13 cellular contexts compared by ENCODE assay signal in the genomic region with DNA sequence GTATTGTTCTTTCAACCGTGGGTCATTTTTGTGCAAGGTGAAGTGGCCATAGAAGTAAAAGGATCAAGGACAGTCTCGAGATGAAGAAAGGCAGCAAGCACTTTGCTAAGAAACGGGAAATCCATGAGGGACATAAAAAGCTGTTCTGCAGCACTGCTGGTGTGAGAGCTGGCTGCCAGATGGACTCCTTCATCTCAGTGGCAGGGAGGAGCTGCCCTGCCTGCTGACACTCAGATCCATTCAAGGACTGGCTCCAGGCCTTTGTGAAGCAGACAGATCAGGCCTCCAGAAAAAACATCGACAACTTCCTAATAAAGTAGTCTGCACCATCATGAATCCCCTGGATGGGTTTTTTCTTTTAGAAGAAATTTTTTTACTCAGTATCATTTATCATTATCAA. TPM values are rescaled to one million over a fixed set of nuclear protein-coding genes. Genes with fewer than 3 reads are reported as not detected.
DNase-seq lines count a peak whose midpoint lies in the region; ATAC-seq and TF ChIP-seq lines count a peak whose summit lies in the region.
"Had no signal": no experiment of that assay in that cellular context is flagged by ENCODE, and none has a peak within 500 bp of the region (broad histone marks: within the 10 kb centered on the region; RNA-seq: fewer than 3 reads in every experiment).

No MANE protein-coding gene starts in this region.

- no peak overlapping the region for H3K4me3 Mint-ChIP-seq in CD4-positive, alpha-beta memory T cell
- H3K4me3 Mint-ChIP-seq in activated B cell treated with CpG ODN at 0.5 μM for 24 hours (no peak overlapping the region), GM23338 (no peak overlapping the region)
- H3K4me3 Mint-ChIP-seq: activated CD4-positive, alpha-beta T cell treated with anti-CD3 and anti-CD28 coated beads, Interleukin-2, amount 10 ng/mL, durations not matched to agents 24 days and 14 days had no signal

- intact Hi-C loops in CD4-positive, alpha-beta memory T cell (cut with micrococcal nuclease): no loop called here
- intact Hi-C loops in activated B cell treated with CpG ODN at 0.5 μM for 24 hours (cut with micrococcal nuclease) (no loop called here), heart left ventricle (cut with DNase I) (loop anchor here in 1 of 10 donors (10.0 kb wide), 1 partner anchor 282 kb away; no protein-coding TSS in a partner anchor)

- no peak overlapping the region for H2AFZ ChIP-seq in GM23338
- H2AFZ ChIP-seq: GM23248 had no signal

- no peaks in the 10 kb centered on the region for H3K9me3 ChIP-seq in CD4-positive, alpha-beta memory T cell (ENCODE audit: control insufficient read depth in 1 of 2, low read length in 2 of 2)
- H3K9me3 ChIP-seq in heart left ventricle: no peaks in the 10 kb centered on the region
- H3K9me3 ChIP-seq: neutrophil had no signal

- peaks cover 6% of the 10 kb centered on the region; the same call in 1 of the 2 replicates for H4K20me1 ChIP-seq in GM23338 (replicated peaks; ENCODE audit: insufficient read depth)

- H3F3A ChIP-seq in GM23338 (replicated peaks; ENCODE audit: low read depth): peaks cover 14% of the 10 kb centered on the region; the same call in 1 of the 2 replicates

- H3K4me1 Mint-ChIP-seq in CD4-positive, alpha-beta memory T cell: peaks cover 0 to 3% (median under 1%) of the 10 kb centered on the region in 4 donors
- H3K4me1 Mint-ChIP-seq in activated B cell treated with CpG ODN at 0.5 μM for 24 hours (no peaks in the 10 kb centered on the region), GM23338 (no peaks in the 10 kb centered on the region)

- no peak for DNase-seq in CD4-positive, alpha-beta memory T cell
- DNase-seq in activated B cell treated with CpG ODN at 0.5 μM for 24 hours (no peak), heart left ventricle (peak in 3 of 5 donors; percentile 20 to 60 (median 40)), pons (ENCODE audit: low spot score) (peak; percentile 34), SW 1271 (lab: John Stamatoyannopoulos, UW) (no peak), GM23338 (ENCODE audit: low spot score) (no peak)
- DNase-seq: activated CD4-positive, alpha-beta T cell treated with anti-CD3 and anti-CD28 coated beads, Interleukin-2, amount 10 ng/mL, durations not matched to agents 24 days and 14 days; foreskin melanocyte; GM23248; NCI-H2029 treated with DMSO at 0.1 percent for 48 hours had no signal

- no peak for ATAC-seq in activated B cell treated with CpG ODN at 0.5 μM for 24 hours (ENCODE audit: low read depth)
- ATAC-seq in heart left ventricle: peak in 3 of 4 donors; percentile 35 to 52 (median 52)
- no peak for ATAC-seq in HG03457 (IDR thresholded peaks at IDR 0.05; ENCODE audit: unreplicated experiment)
- no peak for ATAC-seq in GM23338

- no peaks in the 10 kb centered on the region for H3K79me2 ChIP-seq in GM23338 (replicated peaks; ENCODE audit: insufficient read depth)

- H3K9me2 ChIP-seq in GM23338 (ENCODE audit: insufficient read depth): no peaks in the 10 kb centered on the region

- no peaks in the 10 kb centered on the region for H3K27me3 Mint-ChIP-seq in CD4-positive, alpha-beta memory T cell
- H3K27me3 Mint-ChIP-seq in activated B cell treated with CpG ODN at 0.5 μM for 24 hours (no peaks in the 10 kb centered on the region), GM23338 (ENCODE audit: insufficient read depth, low read depth, poor library complexity) (peaks cover 2% of the 10 kb centered on the region)
- H3K27me3 Mint-ChIP-seq: activated CD4-positive, alpha-beta T cell treated with anti-CD3 and anti-CD28 coated beads, Interleukin-2, amount 10 ng/mL, durations not matched to agents 24 days and 14 days had no signal

- POLR2A ChIA-PET in CD4-positive, alpha-beta memory T cell (lab: Charles Lee; ENCODE audit: partially characterized antibody): interaction anchor here (1.6 kb wide), 1 partner anchor 8 kb away, joined by 5 read pairs; no protein-coding TSS in a partner anchor
- POLR2A ChIA-PET in activated B cell treated with CpG ODN at 0.5 μM for 24 hours (lab: Charles Lee): interaction anchor here (0.7 kb wide), 1 partner anchor 127 kb away, joined by 3 read pairs; no protein-coding TSS in a partner anchor

- H3K9me3 Mint-ChIP-seq in CD4-positive, alpha-beta memory T cell: no peaks in the 10 kb centered on the region
- H3K9me3 Mint-ChIP-seq in activated B cell treated with CpG ODN at 0.5 μM for 24 hours (no peaks in the 10 kb centered on the region), GM23338 (no peaks in the 10 kb centered on the region)
- H3K9me3 Mint-ChIP-seq: activated CD4-positive, alpha-beta T cell treated with anti-CD3 and anti-CD28 coated beads, Interleukin-2, amount 10 ng/mL, durations not matched to agents 24 days and 14 days had no signal

- H3K4me3 ChIP-seq in CD4-positive, alpha-beta memory T cell (ENCODE audit: low read length in 2 of 2): no peak overlapping the region
- H3K4me3 ChIP-seq in heart left ventricle (no peak overlapping the region), GM23338 (no peak overlapping the region)
- H3K4me3 ChIP-seq: GM23248 had no signal

- CTCF ChIA-PET in CD4-positive, alpha-beta memory T cell (lab: Charles Lee; ENCODE audit: partially characterized antibody): interaction anchor here (4.5 kb wide), 1 partner anchor 16 kb away, joined by 19 read pairs; no protein-coding TSS in a partner anchor
- CTCF ChIA-PET in activated B cell treated with CpG ODN at 0.5 μM for 24 hours (lab: Charles Lee): interaction anchor here (0.7 to 1.0 kb wide), 2 partner anchors 17 to 245 kb away, joined by 3 read pairs; no protein-coding TSS in a partner anchor

- H3K4me1 ChIP-seq in CD4-positive, alpha-beta memory T cell (ENCODE audit: insufficient read depth, low read length): no peaks in the 10 kb centered on the region
- H3K4me1 ChIP-seq in heart left ventricle: peaks cover 0 to 28% (median 0%) of the 10 kb centered on the region in 12 donors
- H3K4me1 ChIP-seq in GM23338 (ENCODE audit: insufficient read depth): no peaks in the 10 kb centered on the region

- TF ChIP-seq CTCF in activated B cell treated with CpG ODN at 0.5 μM for 24 hours (IDR thresholded peaks at IDR 0.05) (no peak), heart left ventricle (IDR thresholded peaks at IDR 0.05) (no peak), GM23338 (conservative IDR thresholded peaks at IDR 0.05; ENCODE audit: low read depth in 2 of 2) (no peak)

- no peaks in the 10 kb centered on the region for H3K27me3 ChIP-seq in CD4-positive, alpha-beta memory T cell (ENCODE audit: insufficient read depth, low read length)
- no peaks in the 10 kb centered on the region for H3K27me3 ChIP-seq in heart left ventricle
- H3K27me3 ChIP-seq in GM23338 (ENCODE audit: insufficient read depth): no peaks in the 10 kb centered on the region
- H3K27me3 ChIP-seq: neutrophil had no signal

- peaks cover 93% of the 10 kb centered on the region for H3K36me3 ChIP-seq in CD4-positive, alpha-beta memory T cell (ENCODE audit: insufficient read depth, low read length)
- peaks cover 0 to 100% (median 100%) of the 10 kb centered on the region in 9 donors for H3K36me3 ChIP-seq in heart left ventricle
- peaks cover 74% of the 10 kb centered on the region for H3K36me3 ChIP-seq in GM23338 (ENCODE audit: insufficient read depth)

- peaks cover 70 to 92% of the 10 kb centered on the region in 2 donors for H3K36me3 Mint-ChIP-seq in CD4-positive, alpha-beta memory T cell
- H3K36me3 Mint-ChIP-seq in activated B cell treated with CpG ODN at 0.5 μM for 24 hours (ENCODE audit: low read depth) (peaks cover 98% of the 10 kb centered on the region), GM23338 (ENCODE audit: low read depth) (peaks cover 85% of the 10 kb centered on the region)

- peak overlapping the region in 4 of 7 donors; percentile 5 to 57 (median 43) for H3K27ac Mint-ChIP-seq in CD4-positive, alpha-beta memory T cell
- H3K27ac Mint-ChIP-seq in activated B cell treated with CpG ODN at 0.5 μM for 24 hours (peak overlapping the region; percentile 7), GM23338 (no peak overlapping the region)
- H3K27ac Mint-ChIP-seq: activated CD4-positive, alpha-beta T cell treated with anti-CD3 and anti-CD28 coated beads, Interleukin-2, amount 10 ng/mL, durations not matched to agents 24 days and 14 days had no signal

- WGBS in heart left ventricle, 4 donors: 68 to 78% (median 74%) methylated on average over 4 of the region's 4 CpGs

- no peak for TF ChIP-seq POLR2A in heart left ventricle (IDR thresholded peaks at IDR 0.05)

- H3K27ac ChIP-seq in CD4-positive, alpha-beta memory T cell (ENCODE audit: low read depth, low read length): no peak overlapping the region
- H3K27ac ChIP-seq in heart left ventricle (no peak overlapping the region), GM23338 (ENCODE audit: low read depth) (no peak overlapping the region)
- H3K27ac ChIP-seq: GM23248, KMS-11, neutrophil had no signal

- H3K4me2 ChIP-seq in GM23338: no peak overlapping the region
- H3K4me2 ChIP-seq: KMS-11 had no signal

TF ChIP-seq in GM23338, 12 proteins besides CTCF, POLR2A, EP300 and RAD21 (continues in another document):
- no peak for TF ChIP-seq NANOG (IDR thresholded peaks at IDR 0.05; ENCODE audit: borderline replicate concordance)
- TF ChIP-seq, protein P1, sequence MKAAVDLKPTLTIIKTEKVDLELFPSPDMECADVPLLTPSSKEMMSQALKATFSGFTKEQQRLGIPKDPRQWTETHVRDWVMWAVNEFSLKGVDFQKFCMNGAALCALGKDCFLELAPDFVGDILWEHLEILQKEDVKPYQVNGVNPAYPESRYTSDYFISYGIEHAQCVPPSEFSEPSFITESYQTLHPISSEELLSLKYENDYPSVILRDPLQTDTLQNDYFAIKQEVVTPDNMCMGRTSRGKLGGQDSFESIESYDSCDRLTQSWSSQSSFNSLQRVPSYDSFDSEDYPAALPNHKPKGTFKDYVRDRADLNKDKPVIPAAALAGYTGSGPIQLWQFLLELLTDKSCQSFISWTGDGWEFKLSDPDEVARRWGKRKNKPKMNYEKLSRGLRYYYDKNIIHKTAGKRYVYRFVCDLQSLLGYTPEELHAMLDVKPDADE (IDR thresholded peaks at IDR 0.05): no peak
- TF ChIP-seq JUNB (IDR thresholded peaks at IDR 0.05; ENCODE audit: unreplicated experiment): no peak
- TF ChIP-seq EZH2 (IDR thresholded peaks at IDR 0.05; ENCODE audit: low read depth, unreplicated experiment): no peak

RNA-seq across cellular contexts. Expression of gene RMC1, which starts 29.5 kb away (rescaled TPM):
- 10 to 100 TPM; 56.6 TPM for total RNA-seq in CD4-positive, alpha-beta memory T cell
- polyA plus RNA-seq in CD4-positive, alpha-beta memory T cell: 10 to 100 TPM; 42.7 to 45.8 TPM
- 58.4 and 71.2 TPM in 2 replicates for total RNA-seq in activated B cell treated with CpG ODN at 0.5 μM for 24 hours
- total RNA-seq in heart left ventricle: 10 to 100 TPM; 12.2 to 24.2 (median 17.3) TPM
- 10 to 100 TPM; 24.9 to 27.8 TPM for polyA plus RNA-seq in heart left ventricle
- 18.9 and 23.3 TPM in 2 replicates for total RNA-seq in GM23338 (2014; rRNA removed; shearing (Covaris generic))
- polyA plus RNA-seq in GM23338 (2016; fragmentation: Nextera tagmentation; extraction: Ambion mirVana): 23.6 and 24.6 TPM in 2 replicates

RNA-seq across cellular contexts. Expression of gene NPC1, which starts 53.5 kb away (rescaled TPM):
- total RNA-seq in CD4-positive, alpha-beta memory T cell: 10 to 100 TPM; 62.9 to 64.5 TPM
- polyA plus RNA-seq in CD4-positive, alpha-beta memory T cell: 10 to 100 TPM; 14.0 to 21.9 TPM
- total RNA-seq in activated B cell treated with CpG ODN at 0.5 μM for 24 hours (31.9 and 36.5 TPM in 2 replicates), heart left ventricle (10 to 100 TPM; 10.2 to 42.7 (median 16.8) TPM)
- polyA plus RNA-seq in heart left ventricle (10 to 100 TPM in 1 of 2 donors, 1 to 10 TPM in 1; 7.8 to 38.8 TPM), GM23338 (2016; fragmentation: Nextera tagmentation; extraction: Ambion mirVana) (18.3 and 18.4 TPM in 2 replicates)
- 41.7 and 45.1 TPM in 2 replicates for total RNA-seq in GM23338 (2014; rRNA removed; shearing (Covaris generic))

Comparison
In these comparisons a context has a peak if more than half of its experiments do, and no peak if none do; other contexts are left out.
1. DNase-seq: peak in heart left ventricle (3 of 5) and pons (single experiment); none in CD4-positive, alpha-beta memory T cell (0 of 5), activated B cell treated with CpG ODN at 0.5 μM for 24 hours (single experiment), SW 1271 (0 of 2) and GM23338 (single experiment).
2. ATAC-seq: peak in heart left ventricle (3 of 4); none in activated B cell treated with CpG ODN at 0.5 μM for 24 hours (single experiment), HG03457 (single experiment) and GM23338 (single experiment).